In genomic region chr2:136424112-136424511, GRCh38 we compare ENCODE assay signal across 9 cellular contexts.
A peak's percentile ranks its signal among the peaks of the same experiment; 100 is the strongest.
DNase-seq lines count a peak whose midpoint lies in the region; ATAC-seq, FAIRE-seq and TF ChIP-seq lines count a peak whose summit lies in the region.
"Had no signal": no experiment of that assay in that cellular context is flagged by ENCODE, and none has a peak within 500 bp of the region (broad histone marks: within the 10 kb centered on the region; RNA-seq: fewer than 3 reads in every experiment).

No MANE protein-coding gene starts in this region.

- DNase-seq in HFFc6 = no peak
- DNase-seq in T-helper 17 cell = no peak
- peak in 1 of 2 donors; percentile 11 for DNase-seq in central memory CD8-positive, alpha-beta T cell (ENCODE audit: low spot score in 2 of 2)
- no peak for DNase-seq in H54 (ENCODE audit: insufficient read length, low spot score)
- no peak for DNase-seq in HEK293T (ENCODE audit: extremely low spot score)

- H3K4me1 Mint-ChIP-seq in HFFc6 (ENCODE audit: low read depth) = peaks cover 7% of the 10 kb centered on the region; the same call in 1 of the 2 replicates
- H3K4me1 Mint-ChIP-seq in T-helper 17 cell = peaks cover 13% of the 10 kb centered on the region
- H3K4me1 Mint-ChIP-seq in central memory CD8-positive, alpha-beta T cell = peaks cover 16% of the 10 kb centered on the region

- H3K27me3 ChIP-seq in skeletal muscle satellite cell (ENCODE audit: control insufficient read depth, insufficient read depth, low read length) = peaks cover 17% of the 10 kb centered on the region
- H3K27me3 ChIP-seq: testis had no signal

- POLR2A ChIA-PET in HEK293T (lab: Yijun Ruan, JAX) = no interaction called here

- TF ChIP-seq POLR2A in H54 (IDR thresholded peaks at IDR 0.05; ENCODE audit: low read depth, low read length) = no peak

- TF ChIP-seq CTCF in HFFc6 (IDR thresholded peaks at IDR 0.05) = no peak

- H3K4me1 ChIP-seq in skeletal muscle satellite cell (ENCODE audit: control insufficient read depth, insufficient read depth, low read length) = no peaks in the 10 kb centered on the region
- H3K4me1 ChIP-seq: testis had no signal

- no peak overlapping the region for H3K27ac Mint-ChIP-seq in HFFc6
- peak overlapping the region; percentile 61 for H3K27ac Mint-ChIP-seq in T-helper 17 cell
- H3K27ac Mint-ChIP-seq in central memory CD8-positive, alpha-beta T cell (ENCODE audit: low read depth) = no peak overlapping the region

- H3K9me3 Mint-ChIP-seq in HFFc6 = no peaks in the 10 kb centered on the region
- H3K9me3 Mint-ChIP-seq in central memory CD8-positive, alpha-beta T cell = no peaks in the 10 kb centered on the region

- H3K27me3 Mint-ChIP-seq in HFFc6 (ENCODE audit: insufficient read depth) = peaks cover 10% of the 10 kb centered on the region
- peaks cover 63% of the 10 kb centered on the region for H3K27me3 Mint-ChIP-seq in T-helper 17 cell
- peaks cover 72% of the 10 kb centered on the region for H3K27me3 Mint-ChIP-seq in central memory CD8-positive, alpha-beta T cell

- H3K4me2 ChIP-seq in skeletal muscle satellite cell (ENCODE audit: low read length) = peak overlapping the region; percentile 96

- no peak for FAIRE-seq in H54 (lab: Jason Lieb, UNC)

- H3K4me3 Mint-ChIP-seq in HFFc6 = peak overlapping the region; percentile 78; the same call in 1 of the 2 replicates
- H3K4me3 Mint-ChIP-seq in T-helper 17 cell = peak overlapping the region; percentile 90
- peak overlapping the region; percentile 82 for H3K4me3 Mint-ChIP-seq in central memory CD8-positive, alpha-beta T cell

- CTCF ChIA-PET in HEK293T (lab: Yijun Ruan, JAX) = interaction anchor here (0.8 to 1.7 kb wide), 2 partner anchors 10 to 314 kb away, joined by 3 to 4 read pairs; no protein-coding TSS in a partner anchor

- ATAC-seq in T-helper 17 cell (peak; percentile 52), GM18868 (IDR thresholded peaks at IDR 0.05; ENCODE audit: unreplicated experiment) (no peak)
- ATAC-seq in central memory CD8-positive, alpha-beta T cell (replicated peaks; ENCODE audit: extremely low read depth, poor library complexity, severe bottlenecking) = peak; percentile 65

- H3K36me3 Mint-ChIP-seq in HFFc6 (ENCODE audit: low read depth) (no peaks in the 10 kb centered on the region), T-helper 17 cell (ENCODE audit: low read depth) (no peaks in the 10 kb centered on the region)
- H3K36me3 Mint-ChIP-seq in central memory CD8-positive, alpha-beta T cell (ENCODE audit: insufficient read depth) = peaks cover 2% of the 10 kb centered on the region

- H3K9me3 ChIP-seq in T-helper 17 cell (ENCODE audit: control insufficient read depth, low read length, poor library complexity, severe bottlenecking) (no peaks in the 10 kb centered on the region), skeletal muscle satellite cell (replicated peaks; ENCODE audit: low read length) (no peaks in the 10 kb centered on the region)
- H3K9me3 ChIP-seq: testis had no signal

- H3K36me3 ChIP-seq in skeletal muscle satellite cell (ENCODE audit: insufficient read depth, low read length) = no peaks in the 10 kb centered on the region

- H3K4me3 ChIP-seq in skeletal muscle satellite cell (ENCODE audit: low read length) = no peak overlapping the region
- H3K4me3 ChIP-seq: PC-9 had no signal

- no peak overlapping the region for H3K9ac ChIP-seq in skeletal muscle satellite cell (ENCODE audit: low read depth, low read length)

TF ChIP-seq in HEK293T, 16 proteins besides CTCF, POLR2A, EP300 and RAD21:
- TF ChIP-seq FOXK2 (IDR thresholded peaks at IDR 0.05) = no peak
- TF ChIP-seq TARDBP (IDR thresholded peaks at IDR 0.05) = no peak
- TF ChIP-seq FOXM1 (IDR thresholded peaks at IDR 0.05; ENCODE audit: borderline replicate concordance) = no peak
- TF ChIP-seq SP1 (IDR thresholded peaks at IDR 0.05) = no peak
- no peak for TF ChIP-seq CTBP1 (IDR thresholded peaks at IDR 0.05; ENCODE audit: borderline replicate concordance)
- no peak for TF ChIP-seq SUZ12 (IDR thresholded peaks at IDR 0.05)
- TF ChIP-seq ELF4 (IDR thresholded peaks at IDR 0.05) = no peak
- TF ChIP-seq BHLHE40 (IDR thresholded peaks at IDR 0.05; ENCODE audit: borderline replicate concordance) = no peak
- no peak for TF ChIP-seq L3MBTL2 (conservative IDR thresholded peaks at IDR 0.05)
- TF ChIP-seq, protein P1, sequence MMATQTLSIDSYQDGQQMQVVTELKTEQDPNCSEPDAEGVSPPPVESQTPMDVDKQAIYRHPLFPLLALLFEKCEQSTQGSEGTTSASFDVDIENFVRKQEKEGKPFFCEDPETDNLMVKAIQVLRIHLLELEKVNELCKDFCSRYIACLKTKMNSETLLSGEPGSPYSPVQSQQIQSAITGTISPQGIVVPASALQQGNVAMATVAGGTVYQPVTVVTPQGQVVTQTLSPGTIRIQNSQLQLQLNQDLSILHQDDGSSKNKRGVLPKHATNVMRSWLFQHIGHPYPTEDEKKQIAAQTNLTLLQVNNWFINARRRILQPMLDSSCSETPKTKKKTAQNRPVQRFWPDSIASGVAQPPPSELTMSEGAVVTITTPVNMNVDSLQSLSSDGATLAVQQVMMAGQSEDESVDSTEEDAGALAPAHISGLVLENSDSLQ (IDR thresholded peaks at IDR 0.05) = no peak
- no peak for TF ChIP-seq FOXA1 (IDR thresholded peaks at IDR 0.05)
